25 cellular contexts compared by ENCODE assay signal in the genomic region with DNA sequence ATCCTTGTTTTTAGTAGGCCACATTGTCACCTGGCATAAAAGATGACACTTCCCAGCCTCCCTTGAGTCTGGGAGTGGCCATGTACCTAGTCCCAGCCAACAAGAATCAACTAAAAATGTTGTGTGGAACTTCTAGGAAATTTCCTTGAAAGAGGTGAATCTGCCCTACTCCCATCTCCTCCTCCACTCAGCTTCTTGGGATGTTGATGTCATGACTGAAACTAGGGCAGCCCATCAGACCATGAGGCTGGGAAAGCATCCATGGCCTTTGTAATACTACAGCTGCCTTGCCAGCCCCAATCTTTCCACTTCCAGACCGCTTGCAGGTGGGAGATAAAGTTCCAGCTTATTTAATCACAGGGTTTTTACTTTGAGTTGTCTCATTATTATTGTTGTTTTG.
A peak's percentile ranks its signal among the peaks of the same experiment; 100 is the strongest.
DNase-seq lines count a peak whose midpoint lies in the region; ATAC-seq, FAIRE-seq and TF ChIP-seq lines count a peak whose summit lies in the region.
"Had no signal": no experiment of that assay in that cellular context is flagged by ENCODE, and none has a peak within 500 bp of the region (broad histone marks: within the 10 kb centered on the region; RNA-seq: fewer than 3 reads in every experiment).

No MANE protein-coding gene starts in this region.

- WGBS in heart left ventricle, 4 donors, result 47 to 63% (median 55%) methylated on average over 1 of the region's 1 CpG

- intact Hi-C loops in heart left ventricle (cut with DNase I), result no loop called here

- H3K27ac ChIP-seq in caudate nucleus (ENCODE audit: low read depth, low read length), result peak overlapping the region; percentile 65
- no peak overlapping the region for H3K27ac ChIP-seq in heart left ventricle
- H3K27ac ChIP-seq: prostate gland had no signal

- no peak for TF ChIP-seq CTCF in heart left ventricle (IDR thresholded peaks at IDR 0.05)

- FAIRE-seq in urothelium cell line (lab: Jason Lieb, UNC), result no peak
- FAIRE-seq: GM18507 had no signal

- H3K27me3 ChIP-seq in heart left ventricle, result no peaks in the 10 kb centered on the region
- H3K27me3 ChIP-seq: adrenal gland had no signal

- no peak for TF ChIP-seq POLR2A in heart left ventricle (IDR thresholded peaks at IDR 0.05)

- no peaks in the 10 kb centered on the region for H3K36me3 ChIP-seq in heart left ventricle
- H3K36me3 ChIP-seq: adrenal gland, prostate gland had no signal

- no peak overlapping the region for H3K4me3 ChIP-seq in heart left ventricle
- H3K4me3 ChIP-seq: adrenal gland, prostate gland, skin epidermis had no signal

- DNase-seq in NCI-H226, result peak; percentile 5
- peak in 1 of 61 donors; percentile 3 for DNase-seq in caudate nucleus (lab: John Stamatoyannopoulos, UW)
- peak in 3 of 5 donors; percentile 7 to 45 (median 30) for DNase-seq in heart left ventricle
- peak; percentile 67 for DNase-seq in renal cortical epithelial cell (ENCODE audit: low read depth)
- no peak for DNase-seq in urothelium cell line (ENCODE audit: low spot score)
- DNase-seq in epidermal melanocyte (ENCODE audit: insufficient read length, low spot score), result no peak
- no peak for DNase-seq in NCI-H146 (lab: John Stamatoyannopoulos, UW)
- DNase-seq: activated CD4-positive, CD25-positive, alpha-beta regulatory T cell treated with anti-CD3 and anti-CD28 coated beads, Interleukin-2, amount 50 U/mL, for 72 hours; activated CD8-positive, alpha-beta T cell treated with anti-CD3 and anti-CD28 coated beads for 36 hours; activated T-cell treated with anti-CD3 and anti-CD28 coated beads for 4 hours; CD8-positive, alpha-beta T cell; cerebellar nuclear complex; DMS153; H9; KBM-7; NCI-H1694; SHP77 treated with DMSO at 0.1 percent for 48 hours; stimulated activated CD4-positive, alpha-beta T cell treated with anti-CD3 and anti-CD28 coated beads, Interleukin-1b, Interleukin-23, amount 100 ng/mL, for 48 hours; SW 1271 had no signal

- ATAC-seq in heart left ventricle, result peak in 3 of 4 donors; percentile 68 to 89 (median 71)
- ATAC-seq in GM18868 (IDR thresholded peaks at IDR 0.05; ENCODE audit: unreplicated experiment), result no peak
- ATAC-seq: activated CD8-positive, alpha-beta T cell treated with anti-CD3 and anti-CD28 coated beads for 36 hours; CD8-positive, alpha-beta T cell; stimulated activated memory B cell treated with anti-CD40 and anti-IgM and Interleukin-4, amounts not matched to agents 10 μg/mL and 1 μg/mL and 100 μg/mL, for 72 hours had no signal

- H3K9me3 ChIP-seq in heart left ventricle, result no peaks in the 10 kb centered on the region
- H3K9me3 ChIP-seq: adrenal gland, prostate gland had no signal

- H3K4me1 ChIP-seq in heart left ventricle, result no peaks in the 10 kb centered on the region
- H3K4me1 ChIP-seq: prostate gland had no signal

Comparison
In these comparisons a context has a peak if more than half of its experiments do, and no peak if none do; other contexts are left out.
1. DNase-seq: peak in NCI-H226 (single experiment), heart left ventricle (3 of 5) and renal cortical epithelial cell (single experiment); none in urothelium cell line (single experiment), epidermal melanocyte (single experiment) and NCI-H146 (single experiment).